Comparison of ENCODE assay signal across 13 cellular contexts in genomic region chr6:132405143-132405915, GRCh38. TPM values are rescaled to one million over a fixed set of nuclear protein-coding genes. Genes with fewer than 3 reads are reported as not detected.
DNase-seq lines count a peak whose midpoint lies in the region; ATAC-seq, FAIRE-seq and TF ChIP-seq lines count a peak whose summit lies in the region.
"Had no signal": no experiment of that assay in that cellular context is flagged by ENCODE, and none has a peak within 500 bp of the region (broad histone marks: within the 10 kb centered on the region; RNA-seq: fewer than 3 reads in every experiment).

No MANE protein-coding gene starts in this region.

- intact Hi-C loops in mammary epithelial cell (cut with micrococcal nuclease) (no loop called here), stomach (cut with DNase I; ENCODE audit: low total_unique reads) (no loop called here), kidney (cut with DNase I) (no loop called here)

- FAIRE-seq in kidney (lab: Jason Lieb, UNC): no peak

- BruUV-seq in mammary epithelial cell (replicated peaks; lab: Mats Ljungman, UMichigan): no TSS peak

- H2AFZ ChIP-seq in mammary epithelial cell (ENCODE audit: low read depth, low read length): no peak overlapping the region

- H3K9me3 ChIP-seq in mammary epithelial cell (replicated peaks; ENCODE audit: insufficient read depth, low read length) (no peaks in the 10 kb centered on the region), stomach (no peaks in the 10 kb centered on the region), kidney (ENCODE audit: control insufficient read depth in 1 of 2, low read length in 2 of 2) (no peaks in the 10 kb centered on the region)
- H3K9me3 ChIP-seq: esophagus squamous epithelium, upper lobe of right lung had no signal

- H3K27me3 ChIP-seq in mammary epithelial cell (ENCODE audit: insufficient read depth, low read length) (peaks cover 2% of the 10 kb centered on the region), stomach (peaks cover 0 to 35% (median 18%) of the 10 kb centered on the region in 3 donors)

- no peaks in the 10 kb centered on the region for H4K20me1 ChIP-seq in mammary epithelial cell (ENCODE audit: insufficient read depth, low read length)

- H3K36me3 ChIP-seq in mammary epithelial cell (ENCODE audit: insufficient read depth, low read length): no peaks in the 10 kb centered on the region
- no peaks in the 10 kb centered on the region for H3K36me3 ChIP-seq in stomach
- H3K36me3 ChIP-seq in kidney (ENCODE audit: control insufficient read depth in 1 of 2, insufficient read depth in 2 of 2, low read length in 2 of 2): no peaks in the 10 kb centered on the region
- H3K36me3 ChIP-seq: esophagus squamous epithelium, upper lobe of right lung had no signal

- no peak for TF ChIP-seq EP300 in stomach (IDR thresholded peaks at IDR 0.05)

- H3K4me2 ChIP-seq in mammary epithelial cell (ENCODE audit: insufficient read depth, low read depth, low read length): no peak overlapping the region

- H3K27ac ChIP-seq in mammary epithelial cell (ENCODE audit: insufficient read depth, low read depth, low read length): no peak overlapping the region
- no peak overlapping the region for H3K27ac ChIP-seq in stomach
- H3K27ac ChIP-seq in kidney (ENCODE audit: low read depth in 2 of 2, low read length in 2 of 2): no peak overlapping the region
- H3K27ac ChIP-seq: esophagus squamous epithelium, upper lobe of right lung had no signal

- peak; percentile 69 for ATAC-seq in GM21447 (IDR thresholded peaks at IDR 0.05; ENCODE audit: unreplicated experiment)
- peak; percentile 63 for ATAC-seq in HG03175 (IDR thresholded peaks at IDR 0.05; ENCODE audit: unreplicated experiment)
- ATAC-seq: upper lobe of right lung had no signal

- H3K4me3 ChIP-seq in GM12865 (ENCODE audit: low read depth, low read length) (no peak overlapping the region; the same call in 1 of the 2 replicates), mammary epithelial cell (replicated peaks in 1 of 3; ENCODE audit: insufficient read depth in 1 of 3, low read depth in 2 of 3, low read length in 3 of 3) (no peak overlapping the region), stomach (no peak overlapping the region), kidney (ENCODE audit: low read length in 2 of 2) (no peak overlapping the region)
- H3K4me3 ChIP-seq: esophagus squamous epithelium, upper lobe of right lung had no signal

- 0% methylated on average over 2 of the region's 2 CpGs for WGBS in mammary epithelial cell (ENCODE audit: low coverage, missing lambda C conversion rate)
- WGBS in stomach, 5 donors: 51 to 69% (median 63%) methylated on average over 2 of the region's 2 CpGs

- CTCF ChIA-PET in mammary epithelial cell (lab: Charles Lee; ENCODE audit: low non-redundant PET): no interaction called here

- in situ Hi-C loops in mammary epithelial cell (cut with MboI; ENCODE audit: low sequenced_read_pairs in 2 of 2): no loop called here

- no peak for TF ChIP-seq POLR2A in stomach (IDR thresholded peaks at IDR 0.05)

- H3K79me2 ChIP-seq in mammary epithelial cell (ENCODE audit: insufficient read depth, low read length): no peaks in the 10 kb centered on the region

- H3K4me1 ChIP-seq in mammary epithelial cell (ENCODE audit: insufficient read depth, low read length): peaks cover 9% of the 10 kb centered on the region
- H3K4me1 ChIP-seq in stomach: peaks cover 9 to 16% (median 11%) of the 10 kb centered on the region in 4 donors
- no peaks in the 10 kb centered on the region for H3K4me1 ChIP-seq in kidney (ENCODE audit: control insufficient read depth in 1 of 2, insufficient read depth in 1 of 2, low read depth in 1 of 2, low read length in 2 of 2)
- H3K4me1 ChIP-seq: upper lobe of right lung had no signal

- dilution Hi-C loops in mammary epithelial cell (cut with HindIII; ENCODE audit: low sequenced_read_pairs): no loop called here

- H3K9ac ChIP-seq in mammary epithelial cell (ENCODE audit: insufficient read depth, low read length) (no peak overlapping the region), kidney (ENCODE audit: low read length in 2 of 2) (no peak overlapping the region)

- DNase-seq in GM12865 (ENCODE audit: low read depth) (peak; percentile 65), mammary epithelial cell (peak; percentile 37), NCI-H2196 (lab: John Stamatoyannopoulos, UW; ENCODE audit: unreplicated experiment) (no peak), SKM-1 (lab: John Stamatoyannopoulos, UW; ENCODE audit: unreplicated experiment) (no peak), stomach (no peak), kidney (no peak)
- DNase-seq: activated naive CD8-positive, alpha-beta T cell treated with anti-CD3 and anti-CD28 coated beads for 36 hours; esophagus squamous epithelium; midbrain; NCI-H345; upper lobe of right lung had no signal

- no peak for TF ChIP-seq CTCF in GM12865 (IDR thresholded peaks at IDR 0.05; ENCODE audit: insufficient read depth, low read depth, low read length, missing control alignments)
- TF ChIP-seq CTCF in mammary epithelial cell (conservative IDR thresholded peaks at IDR 0.05 in 1 of 2, IDR thresholded peaks at IDR 0.05 in 1 of 2; ENCODE audit: extremely low read depth in 1 of 2, insufficient read depth in 1 of 2, low read depth in 1 of 2, low read length in 2 of 2): no peak
- TF ChIP-seq CTCF in stomach (IDR thresholded peaks at IDR 0.05): no peak
- TF ChIP-seq CTCF in kidney (IDR thresholded peaks at IDR 0.05; ENCODE audit: borderline replicate concordance, extremely low read depth, insufficient read depth): no peak

RNA-seq across cellular contexts. Expression of gene MOXD1, which starts 4.1 kb away (rescaled TPM):
- total RNA-seq in mammary epithelial cell (10 to 100 TPM in 1 of 2 donors, 1 to 10 TPM in 1; 3.6 to 14.0 TPM), stomach (10 to 100 TPM in 2 of 5 donors, 1 to 10 TPM in 3; 2.2 to 16.9 (median 4.5) TPM), kidney (35.9 TPM)
- polyA plus RNA-seq in mammary epithelial cell (2.8 TPM), stomach (10 to 100 TPM in 1 of 3 donors, 1 to 10 TPM in 2; 2.1 to 14.8 (median 3.4) TPM), kidney (ENCODE audit: insufficient read depth, low read depth, low replicate concordance) (11.6 TPM)
- polyA minus RNA-seq in mammary epithelial cell: not detected
- total RNA-seq: activated naive CD8-positive, alpha-beta T cell treated with anti-CD3 and anti-CD28 coated beads for 36 hours had no signal

Comparison
In these comparisons a context has a peak if more than half of its experiments do, and no peak if none do; other contexts are left out.
1. DNase-seq: peak in GM12865 (single experiment) and mammary epithelial cell (single experiment); none in NCI-H2196 (single experiment), SKM-1 (single experiment), stomach (single experiment) and kidney (single experiment).